16 cellular contexts compared by ENCODE assay signal in genomic region chr2:229443141-229443540, GRCh38.
"Had no signal": no experiment of that assay in that cellular context is flagged by ENCODE, and none has a peak within 500 bp of the region (broad histone marks: within the 10 kb centered on the region; RNA-seq: fewer than 3 reads in every experiment).

No MANE protein-coding gene starts in this region.

- FAIRE-seq: astrocyte, K562 had no signal

- DNase-seq: activated CD4-positive, alpha-beta T cell treated with anti-CD3 and anti-CD28 coated beads for 4 hours; activated CD8-positive, alpha-beta memory T cell treated with anti-CD3 and anti-CD28 coated beads, Interleukin-2, amount 10 ng/mL, durations not matched to agents 7 days and 5 days; activated effector memory CD4-positive, alpha-beta T cell treated with Interleukin-2 at 50 U/mL for 16 hours; activated naive CD4-positive, alpha-beta T cell; activated T-cell treated with anti-CD3 and anti-CD28 coated beads, Interleukin-2, amount 50 U/mL, for 24 hours; Karpas-422; NCI-H1105 treated with DMSO at 0.1 percent for 48 hours; NCI-H1436 treated with DMSO at 0.1 percent for 48 hours; NCI-H187; NCI-H2081; NCI-H446; NCI-H524 had no signal

- ATAC-seq: activated CD4-positive, CD25-positive, alpha-beta regulatory T cell treated with anti-CD3 and anti-CD28 coated beads, Interleukin-2, amount 50 U/mL, for 24 hours; activated CD8-positive, alpha-beta memory T cell treated with anti-CD3 and anti-CD28 coated beads, Interleukin-2, amount 10 ng/mL, durations not matched to agents 7 days and 5 days; K562; Right ventricle myocardium inferior had no signal

- H3K4me3 ChIP-seq: K562 had no signal
